Comparison of ENCODE assay signal across 12 cellular contexts in genomic region chr3:185858502-185859225, GRCh38. TPM values are rescaled to one million over a fixed set of nuclear protein-coding genes. Genes with fewer than 3 reads are reported as not detected.
DNase-seq lines count a peak whose midpoint lies in the region; ATAC-seq and TF ChIP-seq lines count a peak whose summit lies in the region.
"Had no signal": no experiment of that assay in that cellular context is flagged by ENCODE, and none has a peak within 500 bp of the region (broad histone marks: within the 10 kb centered on the region; RNA-seq: fewer than 3 reads in every experiment).

No MANE protein-coding gene starts in this region.

- no peaks in the 10 kb centered on the region for H3K9me3 ChIP-seq in adrenal gland (replicated peaks in 1 of 3)
- H3K9me3 ChIP-seq in MG63 = peaks cover 8% of the 10 kb centered on the region
- H3K9me3 ChIP-seq in colonic mucosa = no peaks in the 10 kb centered on the region

- H3K4me3 ChIP-seq in adrenal gland = no peak overlapping the region
- no peak overlapping the region for H3K4me3 ChIP-seq in MG63
- no peak overlapping the region for H3K4me3 ChIP-seq in colonic mucosa
- H3K4me3 ChIP-seq: BLaER1 treated with 17β-estradiol and CSF1 and Interleukin-3, amounts not matched to agents 10 nM and 100 nM; GM23338 had no signal

- H3K27ac ChIP-seq in adrenal gland (no peak overlapping the region), colonic mucosa (no peak overlapping the region)
- H3K27ac ChIP-seq: BLaER1 treated with 17β-estradiol and CSF1 and Interleukin-3, amounts not matched to agents 10 nM and 100 nM had no signal

- DNase-seq in M059J (ENCODE audit: low read depth) = peak; percentile 60
- DNase-seq in adrenal gland = peak in 4 of 7 donors; percentile 16 to 31 (median 19)
- peak; percentile 20 for DNase-seq in left kidney (ENCODE audit: low read depth, low spot score)
- no peak for DNase-seq in MG63
- no peak for DNase-seq in colonic mucosa
- DNase-seq: Calu3; CD8-positive, alpha-beta T cell; HCEC 1CT had no signal

- no peak for TF ChIP-seq POLR2A in adrenal gland (IDR thresholded peaks at IDR 0.05)

- ATAC-seq in GM21737 (IDR thresholded peaks at IDR 0.05; ENCODE audit: unreplicated experiment) = no peak
- ATAC-seq: CD8-positive, alpha-beta T cell; GM23338 had no signal

- H3K36me3 ChIP-seq in adrenal gland (replicated peaks in 1 of 2) (no peaks in the 10 kb centered on the region), MG63 (no peaks in the 10 kb centered on the region), colonic mucosa (no peaks in the 10 kb centered on the region)
- H3K36me3 ChIP-seq: BLaER1 treated with 17β-estradiol and CSF1 and Interleukin-3, amounts not matched to agents 10 nM and 100 nM had no signal

- no peak overlapping the region for H3K9ac ChIP-seq in colonic mucosa (ENCODE audit: low read depth in 2 of 2, low read length in 2 of 2)
- H3K9ac ChIP-seq: BLaER1 treated with 17β-estradiol and CSF1 and Interleukin-3, amounts not matched to agents 10 nM and 100 nM had no signal

- WGBS in adrenal gland, 4 donors = 88 to 89% (median 88%) methylated on average over 7 to 8 of the region's 8 CpGs

- TF ChIP-seq CTCF in adrenal gland (IDR thresholded peaks at IDR 0.05) (no peak), colonic mucosa (IDR thresholded peaks at IDR 0.05) (no peak)

- H3K27me3 ChIP-seq in adrenal gland = no peaks in the 10 kb centered on the region
- no peaks in the 10 kb centered on the region for H3K27me3 ChIP-seq in MG63
- no peaks in the 10 kb centered on the region for H3K27me3 ChIP-seq in colonic mucosa
- H3K27me3 ChIP-seq: BLaER1 treated with 17β-estradiol and CSF1 and Interleukin-3, amounts not matched to agents 10 nM and 100 nM had no signal

- intact Hi-C loops in adrenal gland (cut with DNase I) (no loop called here), colonic mucosa (cut with DNase I) (no loop called here)

- no peaks in the 10 kb centered on the region for H3K4me1 ChIP-seq in adrenal gland (replicated peaks in 1 of 2)
- H3K4me1 ChIP-seq in colonic mucosa = no peaks in the 10 kb centered on the region
- H3K4me1 ChIP-seq: BLaER1 treated with 17β-estradiol and CSF1 and Interleukin-3, amounts not matched to agents 10 nM and 100 nM had no signal

RNA-seq across cellular contexts. Expression of gene IGF2BP2, which starts 33.8 kb away (rescaled TPM):
- 59.1 and 72.0 TPM in 2 replicates for total RNA-seq in M059J (2014; rRNA removed; shearing (Covaris generic))
- 10 to 100 TPM in 6 of 8 donors, 1 to 10 TPM in 2; 7.0 to 26.5 (median 17.9) TPM for total RNA-seq in adrenal gland
- 10 to 100 TPM in 2 of 3 donors, 1 to 10 TPM in 1; 8.4 to 24.7 (median 10.5) TPM for polyA plus RNA-seq in adrenal gland
- total RNA-seq in MG63 (2014; rRNA removed; shearing (Covaris generic); ENCODE audit: low replicate concordance) = 26.2 and 49.3 TPM in 2 replicates
- 10 to 100 TPM; 48.7 to 61.2 TPM for total RNA-seq in colonic mucosa
- total RNA-seq: B cell; CD8-positive, alpha-beta T cell had no signal

Comparison
In these comparisons a context has a peak if more than half of its experiments do, and no peak if none do; other contexts are left out.
1. DNase-seq: peak in M059J (single experiment), adrenal gland (4 of 7) and left kidney (single experiment); none in MG63 (single experiment) and colonic mucosa (single experiment).